1 cellular context compared by ENCODE assay signal in the genomic region with DNA sequence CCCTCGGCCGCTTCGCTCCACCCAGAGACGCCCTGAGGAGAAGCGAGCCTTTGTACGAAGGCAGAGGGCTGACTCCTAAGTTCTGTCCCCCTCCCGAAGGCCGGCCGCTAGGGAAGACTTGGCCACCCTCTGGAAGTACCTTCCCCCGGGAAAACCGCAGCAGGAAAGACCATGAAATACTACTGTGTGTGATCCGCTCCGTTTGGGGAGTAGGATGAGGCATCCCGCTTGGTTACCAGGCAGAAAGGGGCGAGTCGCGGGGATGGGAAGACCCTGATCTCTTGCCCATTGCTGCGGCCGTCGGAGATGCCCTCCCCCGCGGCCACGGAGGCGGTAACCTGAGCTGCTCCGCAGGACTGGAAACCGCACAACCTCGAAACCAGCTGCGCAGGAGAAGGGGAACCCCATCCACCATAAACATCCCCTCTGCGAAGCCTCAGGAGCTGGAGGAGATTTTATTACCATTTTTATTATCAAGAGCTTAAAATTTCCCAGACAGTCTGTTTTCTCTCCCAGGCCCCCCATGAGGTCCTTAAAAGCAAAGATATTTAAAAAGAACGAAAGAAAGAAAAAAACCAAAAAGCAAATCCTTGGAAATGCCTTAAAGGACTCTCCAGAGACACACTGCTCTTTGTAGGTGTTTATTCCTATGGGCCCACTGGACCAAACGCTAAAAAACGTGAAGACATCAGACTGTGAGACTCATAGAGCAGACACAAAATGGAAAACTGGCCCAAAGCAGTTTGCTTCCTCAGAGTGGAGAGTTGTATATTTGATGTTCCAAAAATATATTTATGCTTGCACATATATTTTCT.
TF ChIP-seq lines count a peak whose summit lies in the region.

No MANE protein-coding gene starts in this region.

TF ChIP-seq in HepG2, 621 proteins besides CTCF, POLR2A, EP300 and RAD21:
- no peak for TF ChIP-seq MEIS1 (CRISPR knock-in tag; IDR thresholded peaks at IDR 0.05; ENCODE audit: borderline replicate concordance)
- no peak for TF ChIP-seq ZNF709 (CRISPR knock-in tag; IDR thresholded peaks at IDR 0.05)
- no peak for TF ChIP-seq MTF1 (CRISPR knock-in tag; IDR thresholded peaks at IDR 0.05)
- TF ChIP-seq HOXD1 (CRISPR knock-in tag; IDR thresholded peaks at IDR 0.05): no peak
- TF ChIP-seq, protein P1, sequence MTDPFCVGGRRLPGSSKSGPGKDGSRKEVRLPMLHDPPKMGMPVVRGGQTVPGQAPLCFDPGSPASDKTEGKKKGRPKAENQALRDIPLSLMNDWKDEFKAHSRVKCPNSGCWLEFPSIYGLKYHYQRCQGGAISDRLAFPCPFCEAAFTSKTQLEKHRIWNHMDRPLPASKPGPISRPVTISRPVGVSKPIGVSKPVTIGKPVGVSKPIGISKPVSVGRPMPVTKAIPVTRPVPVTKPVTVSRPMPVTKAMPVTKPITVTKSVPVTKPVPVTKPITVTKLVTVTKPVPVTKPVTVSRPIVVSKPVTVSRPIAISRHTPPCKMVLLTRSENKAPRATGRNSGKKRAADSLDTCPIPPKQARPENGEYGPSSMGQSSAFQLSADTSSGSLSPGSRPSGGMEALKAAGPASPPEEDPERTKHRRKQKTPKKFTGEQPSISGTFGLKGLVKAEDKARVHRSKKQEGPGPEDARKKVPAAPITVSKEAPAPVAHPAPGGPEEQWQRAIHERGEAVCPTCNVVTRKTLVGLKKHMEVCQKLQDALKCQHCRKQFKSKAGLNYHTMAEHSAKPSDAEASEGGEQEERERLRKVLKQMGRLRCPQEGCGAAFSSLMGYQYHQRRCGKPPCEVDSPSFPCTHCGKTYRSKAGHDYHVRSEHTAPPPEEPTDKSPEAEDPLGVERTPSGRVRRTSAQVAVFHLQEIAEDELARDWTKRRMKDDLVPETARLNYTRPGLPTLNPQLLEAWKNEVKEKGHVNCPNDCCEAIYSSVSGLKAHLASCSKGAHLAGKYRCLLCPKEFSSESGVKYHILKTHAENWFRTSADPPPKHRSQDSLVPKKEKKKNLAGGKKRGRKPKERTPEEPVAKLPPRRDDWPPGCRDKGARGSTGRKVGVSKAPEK (CRISPR knock-in tag; IDR thresholded peaks at IDR 0.05; ENCODE audit: borderline replicate concordance): no peak
- TF ChIP-seq ZFYVE20 (CRISPR knock-in tag; IDR thresholded peaks at IDR 0.05; ENCODE audit: borderline replicate concordance, low read depth): no peak
- no peak for TF ChIP-seq KLF6 (CRISPR knock-in tag; IDR thresholded peaks at IDR 0.05)
